Comparison of ENCODE assay signal across 12 cellular contexts in genomic region chr4:153513596-153513995, GRCh38. TPM values are rescaled to one million over a fixed set of nuclear protein-coding genes. Genes with fewer than 3 reads are reported as not detected.
DNase-seq lines count a peak whose midpoint lies in the region; ATAC-seq, FAIRE-seq and TF ChIP-seq lines count a peak whose summit lies in the region.
"Had no signal": no experiment of that assay in that cellular context is flagged by ENCODE, and none has a peak within 500 bp of the region (broad histone marks: within the 10 kb centered on the region; RNA-seq: fewer than 3 reads in every experiment).

No MANE protein-coding gene starts in this region.

- intact Hi-C loops in heart right ventricle (cut with DNase I): no loop called here
- intact Hi-C loops in cardiac septum (cut with DNase I): no loop called here
- intact Hi-C loops in activated CD8-positive, alpha-beta T cell treated with anti-CD3 and anti-CD28 coated beads for 36 hours (cut with micrococcal nuclease): no loop called here

- POLR2A ChIA-PET in activated CD8-positive, alpha-beta T cell treated with anti-CD3 and anti-CD28 coated beads for 36 hours (lab: Charles Lee): interaction anchor here (0.6 to 2.2 kb wide), 8 partner anchors 8 to 1245 kb away, joined by 3 to 9 read pairs (median 3); partner anchors contain the start of gene TMEM131L

- no peak overlapping the region for H3K4me3 ChIP-seq in heart right ventricle
- no peak overlapping the region for H3K4me3 ChIP-seq in right atrium auricular region
- H3K4me3 ChIP-seq: ovary had no signal

- DNase-seq in heart right ventricle: no peak
- no peak for DNase-seq in cardiac septum (ENCODE audit: low spot score)
- no peak for DNase-seq in activated CD8-positive, alpha-beta T cell treated with anti-CD3 and anti-CD28 coated beads for 36 hours
- no peak for DNase-seq in right atrium auricular region (ENCODE audit: low spot score)
- DNase-seq in urothelium cell line (ENCODE audit: low spot score): peak; percentile 14
- DNase-seq in T1000 (lab: John Stamatoyannopoulos, UW): no peak
- no peak for DNase-seq in globus pallidus (ENCODE audit: low spot score)
- DNase-seq: NCI-H2081 treated with DMSO at 0.1 percent for 48 hours; ovary; stimulated activated CD8-positive, alpha-beta memory T cell treated with anti-CD3 and anti-CD28 coated beads, Interleukin-4, amount 100 ng/mL, for 48 hours had no signal

- H3K9me3 ChIP-seq in heart right ventricle (no peaks in the 10 kb centered on the region), right atrium auricular region (no peaks in the 10 kb centered on the region)
- H3K9me3 ChIP-seq: ovary had no signal

- peak overlapping the region; percentile 78 for H3K27ac Mint-ChIP-seq in activated CD8-positive, alpha-beta T cell treated with anti-CD3 and anti-CD28 coated beads for 36 hours

- H3K4me1 ChIP-seq in heart right ventricle (peaks cover 3 to 51% (median 34%) of the 10 kb centered on the region in 9 donors), right atrium auricular region (peaks cover 0 to 41% of the 10 kb centered on the region in 2 donors)

- no peaks in the 10 kb centered on the region for H3K27me3 ChIP-seq in heart right ventricle
- no peaks in the 10 kb centered on the region for H3K27me3 ChIP-seq in right atrium auricular region
- H3K27me3 ChIP-seq: ovary had no signal

- peak overlapping the region in 6 of 10 donors; percentile 11 to 49 (median 18) for H3K27ac ChIP-seq in heart right ventricle
- H3K27ac ChIP-seq in right atrium auricular region: peak overlapping the region; percentile 50 to 60

- H3K36me3 ChIP-seq in heart right ventricle: peaks cover 0 to 17% (median 0%) of the 10 kb centered on the region in 9 donors
- H3K36me3 ChIP-seq in right atrium auricular region: no peaks in the 10 kb centered on the region
- H3K36me3 ChIP-seq: ovary had no signal

- H3K27me3 Mint-ChIP-seq in activated CD8-positive, alpha-beta T cell treated with anti-CD3 and anti-CD28 coated beads for 36 hours: no peaks in the 10 kb centered on the region

- H3K36me3 Mint-ChIP-seq in activated CD8-positive, alpha-beta T cell treated with anti-CD3 and anti-CD28 coated beads for 36 hours (ENCODE audit: low read depth): peaks cover 57% of the 10 kb centered on the region

- WGBS in heart right ventricle, 2 donors: 39 to 62% methylated on average over 1 of the region's 1 CpG

- H3K4me3 Mint-ChIP-seq in activated CD8-positive, alpha-beta T cell treated with anti-CD3 and anti-CD28 coated beads for 36 hours: no peak overlapping the region

- FAIRE-seq in urothelium cell line (lab: Jason Lieb, UNC): no peak
- FAIRE-seq: D721Med had no signal

- TF ChIP-seq CTCF in heart right ventricle (IDR thresholded peaks at IDR 0.05) (no peak), right atrium auricular region (IDR thresholded peaks at IDR 0.05) (no peak)
- no peak for TF ChIP-seq CTCF in activated CD8-positive, alpha-beta T cell treated with anti-CD3 and anti-CD28 coated beads for 36 hours (IDR thresholded peaks at IDR 0.05)

- peaks cover 70% of the 10 kb centered on the region for H3K4me1 Mint-ChIP-seq in activated CD8-positive, alpha-beta T cell treated with anti-CD3 and anti-CD28 coated beads for 36 hours (ENCODE audit: low read depth)

- peaks cover 4% of the 10 kb centered on the region for H3K9me3 Mint-ChIP-seq in activated CD8-positive, alpha-beta T cell treated with anti-CD3 and anti-CD28 coated beads for 36 hours

- CTCF ChIA-PET in activated CD8-positive, alpha-beta T cell treated with anti-CD3 and anti-CD28 coated beads for 36 hours (lab: Charles Lee): interaction anchor here (0.9 to 3.2 kb wide), 8 partner anchors 10 to 81 kb away, joined by 3 to 8 read pairs (median 4); no protein-coding TSS in a partner anchor

- ATAC-seq in heart right ventricle (peak in 3 of 8 donors; percentile 15 to 48 (median 20)), GM18868 (IDR thresholded peaks at IDR 0.05; ENCODE audit: unreplicated experiment) (no peak)
- ATAC-seq in activated CD8-positive, alpha-beta T cell treated with anti-CD3 and anti-CD28 coated beads for 36 hours: peak; percentile 40

RNA-seq across cellular contexts. Expression of gene TMEM131L, which starts 47.4 kb away (rescaled TPM):
- total RNA-seq in heart right ventricle: 10 to 100 TPM in 9 of 10 donors, 1 to 10 TPM in 1; 9.1 to 33.6 (median 20.0) TPM
- 1 to 10 TPM; 2.7 to 3.7 TPM for polyA plus RNA-seq in heart right ventricle
- 21.2 TPM for total RNA-seq in cardiac septum
- total RNA-seq in activated CD8-positive, alpha-beta T cell treated with anti-CD3 and anti-CD28 coated beads for 36 hours: 10 to 100 TPM; 51.7 to 52.4 TPM
- total RNA-seq in right atrium auricular region: 10 to 100 TPM; 10.9 to 15.4 TPM
